Comparison of ENCODE assay signal across 12 cellular contexts in the genomic region with DNA sequence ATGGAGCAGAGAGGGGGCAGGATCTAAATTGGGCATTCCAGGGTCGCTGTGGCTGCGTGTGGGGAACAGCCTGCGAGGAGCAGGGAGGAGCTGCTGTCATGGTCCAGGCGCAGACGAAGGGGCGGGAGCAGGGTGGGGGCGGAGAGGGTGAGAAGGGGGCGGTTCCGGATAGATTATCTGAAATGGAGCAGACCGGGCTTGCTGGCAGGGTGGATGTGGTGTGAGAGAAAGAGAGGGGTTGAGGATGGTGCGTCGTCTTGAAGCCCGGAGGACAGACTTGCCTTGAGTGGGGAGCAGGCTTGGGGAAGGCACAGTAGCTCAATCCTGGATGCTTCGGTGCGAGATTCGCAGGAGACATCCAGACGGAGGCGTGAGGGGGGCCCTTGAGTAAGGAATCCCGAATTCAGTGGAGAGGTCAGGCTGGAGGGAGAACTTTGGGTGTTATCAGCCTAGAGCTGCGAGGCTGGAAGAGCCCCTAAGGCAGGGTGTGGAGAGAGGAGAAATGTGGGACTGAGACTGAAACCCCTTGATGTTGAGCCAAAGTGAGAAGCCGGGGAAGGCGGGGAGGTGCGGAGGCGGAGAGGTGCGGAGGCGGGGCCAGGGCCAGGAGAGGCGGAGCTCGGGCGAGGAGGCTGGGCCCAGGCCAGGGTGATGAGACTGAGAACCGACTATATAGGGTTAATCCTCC. TPM values are rescaled to one million over a fixed set of nuclear protein-coding genes. Genes with fewer than 3 reads are reported as not detected.
DNase-seq lines count a peak whose midpoint lies in the region; ATAC-seq and TF ChIP-seq lines count a peak whose summit lies in the region.
"Had no signal": no experiment of that assay in that cellular context is flagged by ENCODE, and none has a peak within 500 bp of the region (broad histone marks: within the 10 kb centered on the region; RNA-seq: fewer than 3 reads in every experiment).

No MANE protein-coding gene starts in this region.

- no peak overlapping the region for H4K91ac ChIP-seq in trophoblast cell (ENCODE audit: low read depth, low read length)

- H3K14ac ChIP-seq in trophoblast cell (ENCODE audit: low read length), result no peak overlapping the region

- no peaks in the 10 kb centered on the region for H3K27me3 ChIP-seq in right atrium auricular region
- H3K27me3 ChIP-seq in trophoblast cell (ENCODE audit: insufficient read depth, low read length), result no peaks in the 10 kb centered on the region
- H3K27me3 ChIP-seq: right lobe of liver had no signal

- H3K27ac ChIP-seq in right atrium auricular region (peak overlapping the region; percentile 67 to 84), trophoblast cell (ENCODE audit: low read depth, low read length) (no peak overlapping the region)
- H3K27ac ChIP-seq: right lobe of liver had no signal

- H3K79me2 ChIP-seq in trophoblast cell (ENCODE audit: control insufficient read depth, insufficient read depth, low read length, poor library complexity), result no peaks in the 10 kb centered on the region

- peak overlapping the region; percentile 3 to 43 for H3K4me3 ChIP-seq in right atrium auricular region
- peak overlapping the region; percentile 0 for H3K4me3 ChIP-seq in trophoblast cell (ENCODE audit: low read depth, low read length)
- H3K4me3 ChIP-seq: right lobe of liver had no signal

- no peak overlapping the region for H2BK5ac ChIP-seq in trophoblast cell (ENCODE audit: low read depth, low read length, poor library complexity)

- H4K8ac ChIP-seq in trophoblast cell (ENCODE audit: low read depth, low read length), result peak overlapping the region; percentile 58

- no peak overlapping the region for H2BK12ac ChIP-seq in trophoblast cell (ENCODE audit: low read length)

- H3K23ac ChIP-seq in trophoblast cell (ENCODE audit: low read length), result no peak overlapping the region

- peak; percentile 80 for DNase-seq in ELF-1 (ENCODE audit: low read depth, low spot score)
- DNase-seq in astrocyte of the hippocampus (ENCODE audit: low read depth, low spot score), result peak; percentile 45
- DNase-seq in right atrium auricular region (ENCODE audit: low spot score), result no peak
- no peak for DNase-seq in trophoblast cell
- DNase-seq in AML-193 (lab: John Stamatoyannopoulos, UW), result no peak
- DNase-seq in activated CD8-positive, alpha-beta memory T cell treated with anti-CD3 and anti-CD28 coated beads, Interleukin-2, amount 50 U/mL, for 48 hours, result no peak
- no peak for DNase-seq in Ammon's horn (ENCODE audit: low spot score)
- DNase-seq: activated naive CD8-positive, alpha-beta T cell treated with anti-CD3 and anti-CD28 coated beads for 36 hours; hippocampal formation; right lobe of liver; stimulated activated naive CD4-positive, alpha-beta T cell had no signal

- no peak overlapping the region for H2AK5ac ChIP-seq in trophoblast cell (ENCODE audit: low read length)

- no peak for ATAC-seq in GM21737 (IDR thresholded peaks at IDR 0.05; ENCODE audit: unreplicated experiment)

- no peaks in the 10 kb centered on the region for H3K79me1 ChIP-seq in trophoblast cell (ENCODE audit: low read length)

- no CpG with 5 or more reads among the region's 30 CpGs for WGBS in trophoblast cell (ENCODE audit: extremely low coverage, insufficient coverage, insufficient read length)

- H3K18ac ChIP-seq in trophoblast cell (ENCODE audit: low read length), result no peak overlapping the region

- TF ChIP-seq CTCF in right atrium auricular region (IDR thresholded peaks at IDR 0.05), result no peak

- H3K4ac ChIP-seq in trophoblast cell (ENCODE audit: low read depth, low read length), result no peak overlapping the region

- H3K9me3 ChIP-seq in right atrium auricular region, result peaks cover 0 to 8% of the 10 kb centered on the region in 2 donors
- no peaks in the 10 kb centered on the region for H3K9me3 ChIP-seq in trophoblast cell (ENCODE audit: insufficient read depth, low read depth, low read length)

- H4K12ac ChIP-seq in trophoblast cell (ENCODE audit: low read depth, low read length), result peak overlapping the region; percentile 46

- H3K36me3 ChIP-seq in right atrium auricular region, result no peaks in the 10 kb centered on the region
- peaks cover 2 to 7% of the 10 kb centered on the region in 2 experiments for H3K36me3 ChIP-seq in trophoblast cell (ENCODE audit: control insufficient read depth in 1 of 2, insufficient read depth in 2 of 2, low read length in 2 of 2)

- no peak overlapping the region for H2AFZ ChIP-seq in trophoblast cell (ENCODE audit: insufficient read depth, low read length, poor library complexity)

- H3K9ac ChIP-seq in trophoblast cell (ENCODE audit: low read length), result no peak overlapping the region

- no peak overlapping the region for H2BK120ac ChIP-seq in trophoblast cell (ENCODE audit: insufficient read depth, low read length, poor library complexity)

- peaks cover 0 to 14% of the 10 kb centered on the region in 2 donors for H3K4me1 ChIP-seq in right atrium auricular region
- peaks cover 7 to 9% of the 10 kb centered on the region in 2 experiments for H3K4me1 ChIP-seq in trophoblast cell (ENCODE audit: control insufficient read depth in 1 of 2, insufficient read depth in 2 of 2, low read length in 2 of 2)
- H3K4me1 ChIP-seq: right lobe of liver had no signal

- H3K4me2 ChIP-seq in trophoblast cell (ENCODE audit: low read length), result peak overlapping the region; percentile 62

RNA-seq across cellular contexts. Expression of a gene that starts 40.7 kb away (rescaled TPM):
- total RNA-seq in right atrium auricular region, result not detected
- polyA plus RNA-seq in trophoblast cell (2013), result 1.3 and 1.4 TPM in 2 replicates
- total RNA-seq: right lobe of liver had no signal

Comparison
In these comparisons a context has a peak if more than half of its experiments do, and no peak if none do; other contexts are left out.
1. DNase-seq: peak in ELF-1 (single experiment) and astrocyte of the hippocampus (single experiment); none in right atrium auricular region (single experiment), trophoblast cell (0 of 2), AML-193 (0 of 2), activated CD8-positive, alpha-beta memory T cell treated with anti-CD3 and anti-CD28 coated beads, Interleukin-2, amount 50 U/mL, for 48 hours (single experiment) and Ammon's horn (single experiment).